In genomic region chr15:74281147-74282133, GRCh38 we compare ENCODE assay signal across 25 cellular contexts. TPM values are rescaled to one million over a fixed set of nuclear protein-coding genes. Genes with fewer than 3 reads are reported as not detected.
"Had no signal": no experiment of that assay in that cellular context is flagged by ENCODE, and none has a peak within 500 bp of the region (broad histone marks: within the 10 kb centered on the region; RNA-seq: fewer than 3 reads in every experiment).

No MANE protein-coding gene starts in this region.

- H3K4me3 ChIP-seq: Peyer's patch, SJSA1 had no signal

- H3K27me3 ChIP-seq: Peyer's patch had no signal

- H3K36me3 ChIP-seq: Peyer's patch, SJSA1 had no signal

- H3K27ac Mint-ChIP-seq: activated B cell treated with CpG ODN at 0.5 μM for 24 hours; activated CD4-positive, alpha-beta T cell treated with anti-CD3 and anti-CD28 coated beads, Interleukin-2, amount 10 ng/mL, durations not matched to agents 24 days and 14 days; activated CD8-positive, alpha-beta memory T cell treated with anti-CD3 and anti-CD28 coated beads, Interleukin-2, amount 10 ng/mL, durations not matched to agents 7 days and 5 days; activated naive CD4-positive, alpha-beta T cell treated with anti-CD3 and anti-CD28 coated beads, Interleukin-2, amount 50 U/mL, for 24 hours; activated T-cell treated with anti-CD3 and anti-CD28 coated beads, Interleukin-2, amount 50 U/mL, for 24 hours; activated T-helper 1 cell treated with anti-CD3 and anti-CD28 coated beads, Interleukin-12 subunit alpha, Interleukin-12 subunit beta, Interleukin-2, Interleukin-4 antibody, amounts not matched to agents 30 ng/mL and 10 ng/mL and 1 ng/mL, durations not matched to agents 14 hours and 24 hours and 36 hours; T-helper 17 cell had no signal

- H3K9me3 ChIP-seq: Peyer's patch, SJSA1 had no signal

- DNase-seq: activated B cell treated with CpG ODN at 0.5 μM for 24 hours; activated CD4-positive, alpha-beta T cell treated with anti-CD3 and anti-CD28 coated beads for 1 hour; activated CD4-positive, alpha-beta T cell treated with anti-CD3 and anti-CD28 coated beads, Interleukin-2, amount 10 ng/mL, durations not matched to agents 24 days and 14 days; activated CD4-positive, alpha-beta T cell treated with anti-CD3 and anti-CD28 coated beads, Interleukin-2, amount 50 U/mL, for 48 hours; activated CD8-positive, alpha-beta memory T cell treated with anti-CD3 and anti-CD28 coated beads, Interleukin-2, amount 10 ng/mL, durations not matched to agents 7 days and 5 days; activated effector memory CD4-positive, alpha-beta T cell treated with Interleukin-2 at 50 U/mL for 16 hours; activated naive CD4-positive, alpha-beta T cell; activated T-cell treated with anti-CD3 and anti-CD28 coated beads, Interleukin-2, amount 50 U/mL, for 24 hours; aorta; MM.1S; NCI-H1105; NCI-H1436; NCI-H1694 treated with DMSO at 0.1 percent for 48 hours; NCI-H2081; NCI-H446; NCI-H524; Peyer's patch; SHP77; T-helper 17 cell; T-helper 9 cell had no signal

- ATAC-seq: activated CD8-positive, alpha-beta memory T cell treated with anti-CD3 and anti-CD28 coated beads, Interleukin-2, amount 10 ng/mL, durations not matched to agents 7 days and 5 days; T-helper 17 cell had no signal

- H3K9me3 Mint-ChIP-seq: activated B cell treated with CpG ODN at 0.5 μM for 24 hours; activated CD4-positive, alpha-beta T cell treated with anti-CD3 and anti-CD28 coated beads, Interleukin-2, amount 10 ng/mL, durations not matched to agents 24 days and 14 days; activated naive CD4-positive, alpha-beta T cell treated with anti-CD3 and anti-CD28 coated beads, Interleukin-2, amount 50 U/mL, for 24 hours; activated T-cell treated with anti-CD3 and anti-CD28 coated beads, Interleukin-2, amount 50 U/mL, for 24 hours; activated T-helper 1 cell treated with anti-CD3 and anti-CD28 coated beads, Interleukin-12 subunit alpha, Interleukin-12 subunit beta, Interleukin-2, Interleukin-4 antibody, amounts not matched to agents 30 ng/mL and 10 ng/mL and 1 ng/mL, durations not matched to agents 14 hours and 24 hours and 36 hours had no signal

- H3K4me3 Mint-ChIP-seq: activated B cell treated with CpG ODN at 0.5 μM for 24 hours; activated CD4-positive, alpha-beta T cell treated with anti-CD3 and anti-CD28 coated beads, Interleukin-2, amount 10 ng/mL, durations not matched to agents 24 days and 14 days; activated CD8-positive, alpha-beta memory T cell treated with anti-CD3 and anti-CD28 coated beads, Interleukin-2, amount 10 ng/mL, durations not matched to agents 7 days and 5 days; activated naive CD4-positive, alpha-beta T cell treated with anti-CD3 and anti-CD28 coated beads, Interleukin-2, amount 50 U/mL, for 24 hours; activated T-cell treated with anti-CD3 and anti-CD28 coated beads, Interleukin-2, amount 50 U/mL, for 24 hours; activated T-helper 1 cell treated with anti-CD3 and anti-CD28 coated beads, Interleukin-12 subunit alpha, Interleukin-12 subunit beta, Interleukin-2, Interleukin-4 antibody, amounts not matched to agents 30 ng/mL and 10 ng/mL and 1 ng/mL, durations not matched to agents 14 hours and 24 hours and 36 hours; T-helper 17 cell had no signal

- H3K4me1 ChIP-seq: Peyer's patch, SJSA1 had no signal

- H3K4me1 Mint-ChIP-seq: activated B cell treated with CpG ODN at 0.5 μM for 24 hours; activated CD4-positive, alpha-beta T cell treated with anti-CD3 and anti-CD28 coated beads, Interleukin-2, amount 10 ng/mL, durations not matched to agents 24 days and 14 days; activated naive CD4-positive, alpha-beta T cell treated with anti-CD3 and anti-CD28 coated beads, Interleukin-2, amount 50 U/mL, for 24 hours had no signal

- H3K27ac ChIP-seq: Peyer's patch, RWPE1, SJSA1 had no signal

- H3K36me3 Mint-ChIP-seq: activated CD8-positive, alpha-beta memory T cell treated with anti-CD3 and anti-CD28 coated beads, Interleukin-2, amount 10 ng/mL, durations not matched to agents 7 days and 5 days; activated naive CD4-positive, alpha-beta T cell treated with anti-CD3 and anti-CD28 coated beads, Interleukin-2, amount 50 U/mL, for 24 hours had no signal

RNA-seq across cellular contexts. Expression of gene CCDC33, which starts 45.3 kb away (rescaled TPM):
- total RNA-seq: activated B cell treated with CpG ODN at 0.5 μM for 24 hours; activated CD4-positive, alpha-beta T cell treated with anti-CD3 and anti-CD28 coated beads, Interleukin-2, amount 10 ng/mL, durations not matched to agents 24 days and 14 days; activated CD8-positive, alpha-beta memory T cell treated with anti-CD3 and anti-CD28 coated beads, Interleukin-2, amount 10 ng/mL, durations not matched to agents 7 days and 5 days; activated T-helper 1 cell treated with anti-CD3 and anti-CD28 coated beads, Interleukin-12 subunit alpha, Interleukin-12 subunit beta, Interleukin-2, Interleukin-4 antibody, amounts not matched to agents 30 ng/mL and 10 ng/mL and 1 ng/mL, durations not matched to agents 14 hours and 24 hours and 36 hours; aorta; bronchial epithelial cell; SJSA1; T-helper 17 cell had no signal
